ENCODE assay signal across 11 cellular contexts in genomic region chr1:156080598-156081173, GRCh38. TPM values are rescaled to one million over a fixed set of nuclear protein-coding genes. Genes with fewer than 3 reads are reported as not detected.
DNase-seq lines count a peak whose midpoint lies in the region; ATAC-seq and TF ChIP-seq lines count a peak whose summit lies in the region.
"Had no signal": no experiment of that assay in that cellular context is flagged by ENCODE, and none has a peak within 500 bp of the region (broad histone marks: within the 10 kb centered on the region; RNA-seq: fewer than 3 reads in every experiment).

No MANE protein-coding gene starts in this region.

- no peak for TF ChIP-seq EP300 in neural cell (conservative IDR thresholded peaks at IDR 0.05; ENCODE audit: poor library complexity, severe bottlenecking)

- no peaks in the 10 kb centered on the region for H3K27me3 Mint-ChIP-seq in Caco-2 (ENCODE audit: insufficient read depth, unreplicated experiment)

- peak overlapping the region; percentile 99 for H3K9ac ChIP-seq in neural cell (ENCODE audit: low read length)
- H3K9ac ChIP-seq: parathyroid adenoma had no signal

- no peak for TF ChIP-seq RAD21 in neural cell (conservative IDR thresholded peaks at IDR 0.05)

- H3K9me3 Mint-ChIP-seq in Caco-2 (ENCODE audit: unreplicated experiment) = no peaks in the 10 kb centered on the region

- no peak for DNase-seq in Caco-2
- no peak for DNase-seq in MG63
- no peak for DNase-seq in cardiac fibroblast (ENCODE audit: low read depth in 2 of 2)
- DNase-seq in dorsolateral prefrontal cortex = no peak
- DNase-seq in HK-2 (ENCODE audit: unreplicated experiment) = no peak
- DNase-seq in left ventricle myocardium superior = no peak
- DNase-seq: activated effector memory CD4-positive, alpha-beta T cell treated with Interleukin-2 at 50 U/mL for 16 hours; NCI-H1930 had no signal

- H3K27ac ChIP-seq in neural cell (ENCODE audit: low read length) = peak overlapping the region; percentile 85
- H3K27ac ChIP-seq in dorsolateral prefrontal cortex = no peak overlapping the region
- H3K27ac ChIP-seq: parathyroid adenoma had no signal

- H3K4me1 ChIP-seq in Caco-2 = peaks cover 16% of the 10 kb centered on the region
- H3K4me1 ChIP-seq: parathyroid adenoma had no signal

- intact Hi-C loops in Caco-2 (cut with micrococcal nuclease; ENCODE audit: unreplicated experiment) (no loop called here), dorsolateral prefrontal cortex (cut with DNase I) (no loop called here), left ventricle myocardium superior (cut with micrococcal nuclease) (no loop called here)

- peak overlapping the region; percentile 83 for H3K4me2 ChIP-seq in neural cell (ENCODE audit: low read length)

- no peak overlapping the region for H2AFZ ChIP-seq in neural cell (ENCODE audit: low read depth, low read length)
- H2AFZ ChIP-seq: parathyroid adenoma had no signal

- BruUV-seq in Caco-2 (replicated peaks; lab: Mats Ljungman, UMichigan) = no TSS peak

- peaks cover 95% of the 10 kb centered on the region for H3K79me2 ChIP-seq in neural cell (replicated peaks; ENCODE audit: insufficient read depth, low read length)
- H3K79me2 ChIP-seq: parathyroid adenoma had no signal

- H3K27me3 ChIP-seq in Caco-2 (replicated peaks; ENCODE audit: control insufficient read depth, insufficient read depth, low read length) (no peaks in the 10 kb centered on the region), MG63 (no peaks in the 10 kb centered on the region), neural cell (ENCODE audit: insufficient read depth, low read depth, low read length) (no peaks in the 10 kb centered on the region), dorsolateral prefrontal cortex (no peaks in the 10 kb centered on the region)

- H3K27ac Mint-ChIP-seq in Caco-2 (ENCODE audit: unreplicated experiment) = peak overlapping the region; percentile 33

- no peaks in the 10 kb centered on the region for H3K36me3 Mint-ChIP-seq in Caco-2 (ENCODE audit: insufficient read depth, unreplicated experiment)

- CTCF ChIA-PET in Caco-2 (lab: Charles Lee) = no interaction called here

- no peaks in the 10 kb centered on the region; the same call in 1 of the 2 replicates for H3K36me3 ChIP-seq in Caco-2 (ENCODE audit: control insufficient read depth, insufficient read depth, low read length)
- H3K36me3 ChIP-seq in MG63 = peaks cover 4% of the 10 kb centered on the region; the same call in 1 of the 2 replicates
- peaks cover 2% of the 10 kb centered on the region for H3K36me3 ChIP-seq in neural cell (ENCODE audit: insufficient read depth, low read length)

- H3K9me3 ChIP-seq in Caco-2 (no peaks in the 10 kb centered on the region), MG63 (no peaks in the 10 kb centered on the region), neural cell (ENCODE audit: low read length) (no peaks in the 10 kb centered on the region)

- H3F3A ChIP-seq in neural cell (ENCODE audit: insufficient read depth, low read length, poor library complexity, severe bottlenecking) = no peaks in the 10 kb centered on the region

- peaks cover 17% of the 10 kb centered on the region for H3K4me1 Mint-ChIP-seq in Caco-2 (ENCODE audit: low read depth, unreplicated experiment)

- peak overlapping the region; percentile 88 for H3K4me3 Mint-ChIP-seq in Caco-2 (ENCODE audit: unreplicated experiment)

- H3K4me3 ChIP-seq in Caco-2 (ENCODE audit: low read depth, low read length) (peak overlapping the region; percentile 83), MG63 (peak overlapping the region; percentile 68), cardiac fibroblast (replicated peaks in 1 of 2; ENCODE audit: low read depth in 2 of 2, low read length in 2 of 2) (peak overlapping the region; percentile 73 to 79), neural cell (ENCODE audit: low read length) (peak overlapping the region; percentile 93), dorsolateral prefrontal cortex (no peak overlapping the region)

- POLR2A ChIA-PET in Caco-2 (lab: Charles Lee) = no interaction called here

- no peak for TF ChIP-seq CTCF in Caco-2 (IDR thresholded peaks at IDR 0.05; ENCODE audit: insufficient read depth in 1 of 2, low read depth in 1 of 2, low read length in 1 of 2, severe bottlenecking in 1 of 2, unreplicated experiment in 1 of 2)
- TF ChIP-seq CTCF in cardiac fibroblast (IDR thresholded peaks at IDR 0.05; ENCODE audit: low read depth, low read length) = no peak
- no peak for TF ChIP-seq CTCF in neural cell (IDR thresholded peaks at IDR 0.05; ENCODE audit: poor library complexity, severe bottlenecking)
- no peak for TF ChIP-seq CTCF in dorsolateral prefrontal cortex (IDR thresholded peaks at IDR 0.05 in 54 of 56, conservative IDR thresholded peaks at IDR 0.05 in 2 of 56; ENCODE audit: low read depth in 1 of 56, partially characterized antibody in 56 of 56)

- ATAC-seq in left ventricle myocardium superior (no peak), GM18858 (IDR thresholded peaks at IDR 0.05; ENCODE audit: unreplicated experiment) (no peak)

- no peaks in the 10 kb centered on the region for H3K9me2 ChIP-seq in neural cell (ENCODE audit: insufficient read depth, low read length)

- peaks cover 49% of the 10 kb centered on the region for H4K20me1 ChIP-seq in neural cell (ENCODE audit: insufficient read depth)

TF ChIP-seq in neural cell, 6 proteins besides CTCF, POLR2A, EP300 and RAD21:
- TF ChIP-seq POLR2AphosphoS5 (IDR thresholded peaks at IDR 0.05) (peak; percentile 54), REST (IDR thresholded peaks at IDR 0.05; ENCODE audit: borderline replicate concordance) (peak; percentile 61), SMC3 (conservative IDR thresholded peaks at IDR 0.05; ENCODE audit: poor library complexity) (no peak)

RNA-seq across cellular contexts. Expression of gene MEX3A, which starts 1.6 kb away (rescaled TPM):
- total RNA-seq in Caco-2 (2022) = 8.9 and 12.2 TPM in 2 replicates
- 2.3 and 2.7 TPM in 2 replicates for total RNA-seq in MG63 (2014; rRNA removed; shearing (Covaris generic); ENCODE audit: low replicate concordance)
- 39.8 and 44.4 TPM in 2 replicates for polyA plus RNA-seq in neural cell
- 114 and 119 TPM in 2 replicates for polyA minus RNA-seq in neural cell
- 1 to 10 TPM in 84 of 120 experiments, under 1 TPM in 36; 0.44 to 4.6 (median 1.3) TPM for total RNA-seq in dorsolateral prefrontal cortex
- 0.17 TPM for total RNA-seq in left ventricle myocardium superior

RNA-seq across cellular contexts. Expression of gene RAB25, which starts 19.7 kb away (rescaled TPM):
- total RNA-seq in Caco-2 (2022) (138 and 141 TPM in 2 replicates), dorsolateral prefrontal cortex (1 to 10 TPM in 44 of 120 experiments, under 1 TPM in 36, not detected in 40; 0.44 to 3.3 (median 1.0) TPM), left ventricle myocardium superior (not detected)
- not detected in 2 replicates for total RNA-seq in MG63 (2014; rRNA removed; shearing (Covaris generic); ENCODE audit: low replicate concordance)
- 1.3 TPM in 1 of 2 replicates, not detected in the other for polyA plus RNA-seq in neural cell
- polyA minus RNA-seq in neural cell = not detected in 2 replicates

RNA-seq across cellular contexts. Expression of gene LAMTOR2, which starts 26.1 kb away (rescaled TPM):
- total RNA-seq in Caco-2 (2022) = 49.4 and 49.5 TPM in 2 replicates
- 5.8 and 16.9 TPM in 2 replicates for total RNA-seq in MG63 (2014; rRNA removed; shearing (Covaris generic); ENCODE audit: low replicate concordance)
- 81.3 and 82.6 TPM in 2 replicates for polyA plus RNA-seq in neural cell
- 24.6 and 39.8 TPM in 2 replicates for polyA minus RNA-seq in neural cell
- total RNA-seq in dorsolateral prefrontal cortex = 10 to 100 TPM; 26.8 to 59.6 (median 43.5) TPM
- total RNA-seq in left ventricle myocardium superior = 65.6 TPM

RNA-seq across cellular contexts. Expression of gene UBQLN4, which starts 27.1 kb away (rescaled TPM):
- total RNA-seq in Caco-2 (2022) = 60.9 and 65.5 TPM in 2 replicates
- total RNA-seq in MG63 (2014; rRNA removed; shearing (Covaris generic); ENCODE audit: low replicate concordance) = 29.3 and 40.3 TPM in 2 replicates
- 34.9 and 39.3 TPM in 2 replicates for polyA plus RNA-seq in neural cell
- polyA minus RNA-seq in neural cell = 47.5 and 51.2 TPM in 2 replicates
- total RNA-seq in dorsolateral prefrontal cortex = 10 to 100 TPM; 43.3 to 88.3 (median 64.8) TPM
- total RNA-seq in left ventricle myocardium superior = 33.9 TPM

RNA-seq across cellular contexts. Expression of gene LMNA, which starts 33.8 kb away (rescaled TPM):
- total RNA-seq in Caco-2 (2022) (112 and 113 TPM in 2 replicates), dorsolateral prefrontal cortex (100 to 1,000 TPM in 10 of 120 experiments, 10 to 100 TPM in 110; 32.8 to 189 (median 59.9) TPM), left ventricle myocardium superior (252 TPM)
- total RNA-seq in MG63 (2014; rRNA removed; shearing (Covaris generic); ENCODE audit: low replicate concordance) = 1,337 and 1,568 TPM in 2 replicates
- 90.7 and 103 TPM in 2 replicates for polyA plus RNA-seq in neural cell
- polyA minus RNA-seq in neural cell = 50.6 TPM in 2 replicates

Comparison
In these comparisons a context has a peak if more than half of its experiments do, and no peak if none do; other contexts are left out.
1. H3K4me3 ChIP-seq: peak in Caco-2 (single experiment), MG63 (single experiment), cardiac fibroblast (2 of 2) and neural cell (single experiment); none in dorsolateral prefrontal cortex (0 of 59).
2. RNA of gene RAB25, which starts 19.7 kb away (total RNA-seq): 138 to 141 TPM in Caco-2; 0.44 to 3.3 TPM in dorsolateral prefrontal cortex, not detected in MG63 and not detected in left ventricle myocardium superior (single experiment); every median in the first group is over 10 times any median in the second.